ENCODE assay signal across 21 cellular contexts in genomic region chr12:88743946-88744685, GRCh38.
DNase-seq lines count a peak whose midpoint lies in the region; ATAC-seq, FAIRE-seq and TF ChIP-seq lines count a peak whose summit lies in the region.
"Had no signal": no experiment of that assay in that cellular context is flagged by ENCODE, and none has a peak within 500 bp of the region (broad histone marks: within the 10 kb centered on the region; RNA-seq: fewer than 3 reads in every experiment).

No MANE protein-coding gene starts in this region.

- H2AFZ ChIP-seq in astrocyte (ENCODE audit: low read depth, low read length): no peak overlapping the region
- H2AFZ ChIP-seq: PC-9 had no signal

- peak; percentile 17 for FAIRE-seq in astrocyte (lab: Jason Lieb, UNC)
- FAIRE-seq: GM19239, H54, K562 had no signal

- no peak for ATAC-seq in HG02840 (IDR thresholded peaks at IDR 0.05; ENCODE audit: low FRiP score, unreplicated experiment)
- ATAC-seq: K562, Right ventricle myocardium inferior had no signal

- no peaks in the 10 kb centered on the region for H3K9me3 Mint-ChIP-seq in astrocyte (ENCODE audit: unreplicated experiment)

- no peak for TF ChIP-seq CTCF in astrocyte (IDR thresholded peaks at IDR 0.05; ENCODE audit: insufficient read depth, low read depth, low read length)

- no peak overlapping the region for H3K27ac Mint-ChIP-seq in astrocyte (ENCODE audit: unreplicated experiment)

- peaks cover 2% of the 10 kb centered on the region for H3K4me1 Mint-ChIP-seq in astrocyte (ENCODE audit: low read depth, unreplicated experiment)

- H3K4me1 ChIP-seq in astrocyte (ENCODE audit: insufficient read depth, low read length): no peaks in the 10 kb centered on the region
- no peaks in the 10 kb centered on the region for H3K4me1 ChIP-seq in stomach smooth muscle (ENCODE audit: control insufficient read depth, insufficient read depth, low read length)
- no peaks in the 10 kb centered on the region for H3K4me1 ChIP-seq in SJCRH30

- DNase-seq in HCEC 1CT: peak; percentile 28
- no peak for DNase-seq in astrocyte (ENCODE audit: low read depth)
- DNase-seq in foreskin melanocyte: peak; percentile 85
- DNase-seq in COLO668 (lab: John Stamatoyannopoulos, UW; ENCODE audit: unreplicated experiment): no peak
- no peak for DNase-seq in SJCRH30
- DNase-seq: COR-L47, DMS153, EL, NCI-H1417 treated with DMSO at 0.1 percent for 48 hours, NCI-H2029 treated with DMSO at 0.1 percent for 48 hours, NCI-H510A, NCI-H774, PC-9, SK-N-SH had no signal

- no peak overlapping the region for H3K4me2 ChIP-seq in astrocyte (ENCODE audit: low read length)
- H3K4me2 ChIP-seq: PC-9, SK-N-SH had no signal

- no peaks in the 10 kb centered on the region for H3K27me3 Mint-ChIP-seq in astrocyte (ENCODE audit: low read depth, unreplicated experiment)

- H3K27me3 ChIP-seq in astrocyte (ENCODE audit: insufficient read depth, low read length) (no peaks in the 10 kb centered on the region), stomach smooth muscle (ENCODE audit: control insufficient read depth in 1 of 2, insufficient read depth in 2 of 2, low read length in 2 of 2) (no peaks in the 10 kb centered on the region), SJCRH30 (no peaks in the 10 kb centered on the region)

- H4K20me1 ChIP-seq in astrocyte (ENCODE audit: insufficient read depth, low read length): no peaks in the 10 kb centered on the region

- no peak overlapping the region for H3K4me3 ChIP-seq in astrocyte (ENCODE audit: insufficient read depth, low read depth, low read length)
- H3K4me3 ChIP-seq in stomach smooth muscle (ENCODE audit: low read length in 2 of 2): peak overlapping the region; percentile 35 to 36
- no peak overlapping the region for H3K4me3 ChIP-seq in SJCRH30
- H3K4me3 ChIP-seq: K562, PC-9 had no signal

- no peaks in the 10 kb centered on the region for H3K79me2 ChIP-seq in astrocyte (ENCODE audit: insufficient read depth, low read length)

- H3K36me3 ChIP-seq in astrocyte (ENCODE audit: insufficient read depth, low read length) (no peaks in the 10 kb centered on the region), stomach smooth muscle (ENCODE audit: control insufficient read depth in 2 of 2, insufficient read depth in 2 of 2, low read length in 2 of 2) (no peaks in the 10 kb centered on the region), SJCRH30 (no peaks in the 10 kb centered on the region)

- no peak overlapping the region for H3K27ac ChIP-seq in astrocyte (ENCODE audit: low read depth, low read length)
- no peak overlapping the region for H3K27ac ChIP-seq in stomach smooth muscle (ENCODE audit: low read length)
- H3K27ac ChIP-seq in SJCRH30: no peak overlapping the region
- H3K27ac ChIP-seq: C4-2B, PC-9 had no signal

- H3K4me3 Mint-ChIP-seq in astrocyte (ENCODE audit: unreplicated experiment): no peak overlapping the region

- H3K9me3 ChIP-seq in astrocyte (ENCODE audit: insufficient read depth, low read depth, low read length): no peaks in the 10 kb centered on the region
- H3K9me3 ChIP-seq in stomach smooth muscle (ENCODE audit: control insufficient read depth in 2 of 2, low read length in 2 of 2): no peaks in the 10 kb centered on the region
- H3K9me3 ChIP-seq in SJCRH30 (replicated peaks): no peaks in the 10 kb centered on the region
- H3K9me3 ChIP-seq: SK-N-SH had no signal

- no peaks in the 10 kb centered on the region for H3K36me3 Mint-ChIP-seq in astrocyte (ENCODE audit: low read depth, unreplicated experiment)

- H3K9ac ChIP-seq in astrocyte (ENCODE audit: low read length) (no peak overlapping the region), stomach smooth muscle (ENCODE audit: low read length in 2 of 2) (peak overlapping the region in 1 of 2 donors; percentile 34)
- H3K9ac ChIP-seq: SK-N-SH had no signal

Comparison
In these comparisons a context has a peak if more than half of its experiments do, and no peak if none do; other contexts are left out.
1. DNase-seq: peak in HCEC 1CT (single experiment) and foreskin melanocyte (single experiment); none in astrocyte (single experiment), COLO668 (single experiment) and SJCRH30 (0 of 2).
2. H3K4me3 ChIP-seq: peak in stomach smooth muscle (2 of 2); none in astrocyte (single experiment) and SJCRH30 (single experiment).